Comparison of ENCODE assay signal across 9 cellular contexts in the genomic region with DNA sequence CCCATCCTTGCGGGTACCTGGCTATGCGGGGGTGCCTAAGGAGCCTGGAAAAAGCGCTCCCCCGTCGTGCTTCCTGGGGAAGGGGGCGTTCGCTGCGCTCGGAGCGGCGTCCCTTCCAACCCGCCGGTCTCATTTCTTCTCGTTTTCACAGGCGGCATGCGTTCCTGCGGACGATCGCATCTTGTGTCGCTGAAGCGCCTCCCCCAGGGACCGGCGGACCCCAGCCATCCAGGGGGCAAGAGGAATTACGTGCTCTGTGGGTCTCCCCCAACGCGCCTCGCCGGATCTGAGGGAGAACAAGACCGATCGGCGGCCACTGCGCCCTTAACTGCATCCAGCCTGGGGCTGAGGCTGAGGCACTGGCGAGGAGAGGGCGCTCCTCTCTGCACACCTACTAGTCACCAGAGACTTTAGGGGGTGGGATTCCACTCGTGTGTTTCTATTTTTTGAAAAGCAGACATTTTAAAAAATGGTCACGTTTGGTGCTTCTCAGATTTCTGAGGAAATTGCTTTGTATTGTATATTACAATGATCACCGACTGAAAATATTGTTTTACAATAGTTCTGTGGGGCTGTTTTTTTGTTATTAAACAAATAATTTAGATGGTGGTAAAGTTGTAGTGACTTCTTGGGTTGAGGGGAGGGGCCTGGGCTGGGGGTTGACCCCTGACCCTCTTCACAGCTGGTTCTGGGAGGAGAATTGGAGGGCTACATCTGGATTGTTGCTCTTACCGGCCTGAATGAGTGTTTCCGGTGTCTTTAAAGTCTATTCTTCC. TPM values are rescaled to one million over a fixed set of nuclear protein-coding genes. Genes with fewer than 3 reads are reported as not detected.
A peak's percentile ranks its signal among the peaks of the same experiment; 100 is the strongest.
DNase-seq lines count a peak whose midpoint lies in the region; ATAC-seq and TF ChIP-seq lines count a peak whose summit lies in the region.
"Had no signal": no experiment of that assay in that cellular context is flagged by ENCODE, and none has a peak within 500 bp of the region (broad histone marks: within the 10 kb centered on the region; RNA-seq: fewer than 3 reads in every experiment).

No MANE protein-coding gene starts in this region.

- H3K27ac Mint-ChIP-seq in progenitor cell of endocrine pancreas: peak overlapping the region; percentile 99

- H3K36me3 Mint-ChIP-seq in activated T-cell treated with anti-CD3 and anti-CD28 coated beads, Interleukin-2, amount 50 U/mL, for 4 hours (ENCODE audit: insufficient read depth): no peaks in the 10 kb centered on the region
- H3K36me3 Mint-ChIP-seq in progenitor cell of endocrine pancreas (ENCODE audit: insufficient read depth): peaks cover 14% of the 10 kb centered on the region

- H3K27me3 ChIP-seq in BJ (ENCODE audit: control insufficient read depth, insufficient read depth, low read length) (no peaks in the 10 kb centered on the region), HUES64 (ENCODE audit: insufficient read depth, low read length) (no peaks in the 10 kb centered on the region)

- H3K27me3 Mint-ChIP-seq in activated T-cell treated with anti-CD3 and anti-CD28 coated beads, Interleukin-2, amount 50 U/mL, for 4 hours (ENCODE audit: low read depth): peaks cover 55% of the 10 kb centered on the region
- H3K27me3 Mint-ChIP-seq in progenitor cell of endocrine pancreas: no peaks in the 10 kb centered on the region

- peak overlapping the region; percentile 76 for H3K4me3 ChIP-seq in BJ (ENCODE audit: low read depth, low read length)
- peak overlapping the region; percentile 93 for H3K4me3 ChIP-seq in HUES64 (ENCODE audit: low read length)

- H3K4me3 Mint-ChIP-seq in activated T-cell treated with anti-CD3 and anti-CD28 coated beads, Interleukin-2, amount 50 U/mL, for 4 hours: peak overlapping the region; percentile 88
- H3K4me3 Mint-ChIP-seq in progenitor cell of endocrine pancreas (ENCODE audit: low read depth): peak overlapping the region; percentile 92

- intact Hi-C loops in Right ventricle myocardium superior (cut with DNase I): no loop called here

- H3K9me3 ChIP-seq in HUES64 (ENCODE audit: insufficient read depth, low read depth, low read length): no peaks in the 10 kb centered on the region

- peak overlapping the region; percentile 90 for H3K9ac ChIP-seq in HUES64 (ENCODE audit: low read depth, low read length)

- ATAC-seq in activated T-cell treated with anti-CD3 and anti-CD28 coated beads, Interleukin-2, amount 50 U/mL, for 4 hours: no peak
- ATAC-seq in Right ventricle myocardium superior (ENCODE audit: poor library complexity): no peak
- ATAC-seq in GM18870 (IDR thresholded peaks at IDR 0.05; ENCODE audit: unreplicated experiment): no peak

- H3K9me3 Mint-ChIP-seq in activated T-cell treated with anti-CD3 and anti-CD28 coated beads, Interleukin-2, amount 50 U/mL, for 4 hours: no peaks in the 10 kb centered on the region
- H3K9me3 Mint-ChIP-seq in progenitor cell of endocrine pancreas (ENCODE audit: low read depth): no peaks in the 10 kb centered on the region

- no peak for TF ChIP-seq CTCF in BJ (IDR thresholded peaks at IDR 0.05; ENCODE audit: insufficient read depth, low read depth, low read length)
- no peak for TF ChIP-seq CTCF in progenitor cell of endocrine pancreas (IDR thresholded peaks at IDR 0.05; ENCODE audit: unreplicated experiment)

- peak overlapping the region; percentile 98 for H3K27ac ChIP-seq in HUES64 (ENCODE audit: low read depth, low read length)

- peaks cover 33% of the 10 kb centered on the region for H3K4me1 ChIP-seq in HUES64 (ENCODE audit: insufficient read depth, low read length)

- CTCF ChIA-PET in BJ (lab: Yijun Ruan, JAX): interaction anchor here (0.8 to 20.1 kb wide), 7 partner anchors 11 to 62 kb away, joined by 3 to 667 read pairs (median 3); no protein-coding TSS in a partner anchor

- WGBS in HUES64: under 1% methylated on average over 39 of the region's 39 CpGs

- DNase-seq in BJ (ENCODE audit: low read depth): no peak
- no peak for DNase-seq in activated T-cell treated with anti-CD3 and anti-CD28 coated beads, Interleukin-2, amount 50 U/mL, for 4 hours
- DNase-seq in Right ventricle myocardium superior: peak; percentile 53
- peak; percentile 46 for DNase-seq in progenitor cell of endocrine pancreas (ENCODE audit: low spot score, unreplicated experiment)
- no peak for DNase-seq in KG1 (lab: John Stamatoyannopoulos, UW)
- no peak for DNase-seq in globus pallidus (ENCODE audit: low spot score)

- POLR2A ChIA-PET in BJ (lab: Charles Lee): interaction anchor here (0.6 to 1.4 kb wide), 2 partner anchors 8 to 10 kb away, joined by 6 to 14 read pairs; no protein-coding TSS in a partner anchor

- H3K36me3 ChIP-seq in BJ (ENCODE audit: control insufficient read depth, insufficient read depth, low read length): no peaks in the 10 kb centered on the region
- peaks cover 5% of the 10 kb centered on the region; the same call in 1 of the 2 replicates for H3K36me3 ChIP-seq in HUES64 (ENCODE audit: insufficient read depth, low read length)

- peaks cover 24% of the 10 kb centered on the region for H3K4me1 Mint-ChIP-seq in activated T-cell treated with anti-CD3 and anti-CD28 coated beads, Interleukin-2, amount 50 U/mL, for 4 hours (ENCODE audit: low read depth)
- H3K4me1 Mint-ChIP-seq in progenitor cell of endocrine pancreas (ENCODE audit: low read depth): peaks cover 47% of the 10 kb centered on the region

RNA-seq across cellular contexts. Expression of gene ID1, which starts 1.0 kb away (rescaled TPM):
- 126 and 135 TPM in 2 replicates for polyA plus RNA-seq in BJ (2011; rRNA removed)
- 113 and 144 TPM in 2 replicates for polyA minus RNA-seq in BJ (2011; rRNA and poly(A)+ RNA removed)
- 115 TPM for polyA plus RNA-seq in HUES64 (2013, experiment 1 of 2)
- polyA plus RNA-seq in HUES64 (2013, experiment 2 of 2): 95.7 TPM
- 1 to 10 TPM; 1.4 to 1.6 (median 1.5) TPM for total RNA-seq in activated T-cell treated with anti-CD3 and anti-CD28 coated beads, Interleukin-2, amount 50 U/mL, for 4 hours
- total RNA-seq in Right ventricle myocardium superior (89.5 TPM), progenitor cell of endocrine pancreas (322 and 326 TPM in 2 replicates)

RNA-seq across cellular contexts. Expression of gene COX4I2, which starts 31.6 kb away (rescaled TPM):
- polyA plus RNA-seq in BJ (2011; rRNA removed): not detected in 2 replicates
- not detected in 2 replicates for polyA minus RNA-seq in BJ (2011; rRNA and poly(A)+ RNA removed)
- not detected for polyA plus RNA-seq in HUES64 (2013, experiment 1 of 2)
- not detected for polyA plus RNA-seq in HUES64 (2013, experiment 2 of 2)
- not detected for total RNA-seq in activated T-cell treated with anti-CD3 and anti-CD28 coated beads, Interleukin-2, amount 50 U/mL, for 4 hours
- 9.3 TPM for total RNA-seq in Right ventricle myocardium superior
- not detected in 2 replicates for total RNA-seq in progenitor cell of endocrine pancreas
- total RNA-seq: HT1080 had no signal

Comparison
In these comparisons a context has a peak if more than half of its experiments do, and no peak if none do; other contexts are left out.
1. DNase-seq: peak in Right ventricle myocardium superior (single experiment) and progenitor cell of endocrine pancreas (single experiment); none in BJ (single experiment), activated T-cell treated with anti-CD3 and anti-CD28 coated beads, Interleukin-2, amount 50 U/mL, for 4 hours (single experiment), KG1 (single experiment) and globus pallidus (single experiment).
2. RNA of gene ID1, which starts 1.0 kb away (total RNA-seq): 322 to 326 TPM in progenitor cell of endocrine pancreas and 89.5 TPM in Right ventricle myocardium superior (single experiment); 1.4 to 1.6 TPM in activated T-cell treated with anti-CD3 and anti-CD28 coated beads, Interleukin-2, amount 50 U/mL, for 4 hours; every median in the first group is over 10 times any median in the second.
3. RNA of gene COX4I2, which starts 31.6 kb away (total RNA-seq): 9.3 TPM in Right ventricle myocardium superior (single experiment); not detected in activated T-cell treated with anti-CD3 and anti-CD28 coated beads, Interleukin-2, amount 50 U/mL, for 4 hours and not detected in progenitor cell of endocrine pancreas; every median in the first group is over 10 times any median in the second.